Comparison of ENCODE assay signal across 1 cellular context in the genomic region with DNA sequence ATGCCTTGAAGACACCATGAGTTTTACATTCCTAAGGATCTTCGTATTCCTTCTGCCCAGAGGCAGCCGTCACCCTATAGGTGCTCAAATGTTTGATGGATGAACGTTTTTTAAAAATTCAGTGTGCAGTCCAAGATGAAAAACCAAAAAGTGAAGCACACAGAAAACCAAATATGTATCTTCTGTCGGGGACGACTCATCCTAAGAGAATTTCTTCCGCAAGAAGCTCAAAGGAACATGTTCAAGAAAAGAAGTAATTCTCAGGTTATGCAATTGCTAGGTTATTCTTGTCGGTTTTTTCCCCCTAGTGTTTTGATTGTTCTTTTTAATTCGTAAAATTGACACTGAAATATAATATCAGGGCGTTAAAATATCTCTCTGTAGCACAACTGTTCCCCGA.
TF ChIP-seq lines count a peak whose summit lies in the region.

No MANE protein-coding gene starts in this region.

TF ChIP-seq in WTC11, 78 proteins besides CTCF, POLR2A, EP300 and RAD21 (continued from another document):
- TF ChIP-seq, protein P1, sequence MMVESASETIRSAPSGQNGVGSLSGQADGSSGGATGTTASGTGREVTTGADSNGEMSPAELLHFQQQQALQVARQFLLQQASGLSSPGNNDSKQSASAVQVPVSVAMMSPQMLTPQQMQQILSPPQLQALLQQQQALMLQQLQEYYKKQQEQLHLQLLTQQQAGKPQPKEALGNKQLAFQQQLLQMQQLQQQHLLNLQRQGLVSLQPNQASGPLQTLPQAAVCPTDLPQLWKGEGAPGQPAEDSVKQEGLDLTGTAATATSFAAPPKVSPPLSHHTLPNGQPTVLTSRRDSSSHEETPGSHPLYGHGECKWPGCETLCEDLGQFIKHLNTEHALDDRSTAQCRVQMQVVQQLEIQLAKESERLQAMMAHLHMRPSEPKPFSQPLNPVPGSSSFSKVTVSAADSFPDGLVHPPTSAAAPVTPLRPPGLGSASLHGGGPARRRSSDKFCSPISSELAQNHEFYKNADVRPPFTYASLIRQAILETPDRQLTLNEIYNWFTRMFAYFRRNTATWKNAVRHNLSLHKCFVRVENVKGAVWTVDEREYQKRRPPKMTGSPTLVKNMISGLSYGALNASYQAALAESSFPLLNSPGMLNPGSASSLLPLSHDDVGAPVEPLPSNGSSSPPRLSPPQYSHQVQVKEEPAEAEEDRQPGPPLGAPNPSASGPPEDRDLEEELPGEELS (CRISPR knock-in tag; IDR thresholded peaks at IDR 0.05) = no peak
- TF ChIP-seq, protein P2, sequence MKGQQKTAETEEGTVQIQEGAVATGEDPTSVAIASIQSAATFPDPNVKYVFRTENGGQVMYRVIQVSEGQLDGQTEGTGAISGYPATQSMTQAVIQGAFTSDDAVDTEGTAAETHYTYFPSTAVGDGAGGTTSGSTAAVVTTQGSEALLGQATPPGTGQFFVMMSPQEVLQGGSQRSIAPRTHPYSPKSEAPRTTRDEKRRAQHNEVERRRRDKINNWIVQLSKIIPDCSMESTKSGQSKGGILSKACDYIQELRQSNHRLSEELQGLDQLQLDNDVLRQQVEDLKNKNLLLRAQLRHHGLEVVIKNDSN (CRISPR knock-in tag; IDR thresholded peaks at IDR 0.05) = no peak
- no peak for TF ChIP-seq NR3C1 (CRISPR knock-in tag; conservative IDR thresholded peaks at IDR 0.05; ENCODE audit: low read depth)
- TF ChIP-seq ZNF121 (CRISPR knock-in tag; IDR thresholded peaks at IDR 0.05) = no peak
- no peak for TF ChIP-seq PRRX2 (CRISPR knock-in tag; IDR thresholded peaks at IDR 0.05)
- TF ChIP-seq SMAD4 (CRISPR knock-in tag; IDR thresholded peaks at IDR 0.05) = no peak
